ENCODE assay signal across 34 cellular contexts in the genomic region with DNA sequence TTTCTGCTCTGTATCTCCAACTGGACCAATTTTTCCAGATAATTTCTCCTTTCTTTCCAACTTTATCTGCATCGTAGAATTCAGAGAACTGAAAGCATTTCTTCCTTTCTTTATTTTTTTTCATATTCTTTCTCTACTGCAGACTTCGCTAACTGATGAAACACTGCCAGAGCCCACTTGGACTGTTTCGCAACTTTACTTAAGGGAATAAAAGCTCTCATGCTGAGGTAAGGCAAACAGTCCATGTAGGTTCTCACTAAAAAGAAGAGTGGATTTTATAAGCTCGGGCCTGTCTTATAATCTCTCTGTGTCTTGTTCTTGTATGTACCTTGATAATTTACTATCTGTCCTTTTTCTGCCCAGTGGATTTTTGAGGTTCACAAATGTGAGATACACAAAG.
"Had no signal": no experiment of that assay in that cellular context is flagged by ENCODE, and none has a peak within 500 bp of the region (broad histone marks: within the 10 kb centered on the region; RNA-seq: fewer than 3 reads in every experiment).

No MANE protein-coding gene starts in this region.

- H3K9me3 Mint-ChIP-seq: activated naive CD8-positive, alpha-beta T cell treated with anti-CD3 and anti-CD28 coated beads, Interleukin-2, amount 10 ng/mL, durations not matched to agents 7 days and 5 days; activated T-helper 1 cell treated with anti-CD3 and anti-CD28 coated beads, Interleukin-12 subunit alpha, Interleukin-12 subunit beta, Interleukin-2, Interleukin-4 antibody, amounts not matched to agents 30 ng/mL and 10 ng/mL and 1 ng/mL, durations not matched to agents 14 hours and 24 hours and 36 hours; T-helper 1 cell treated with Interleukin-12 subunit alpha and Interleukin-12 subunit beta and Interleukin-4 antibody, amounts not matched to agents 30 μg/mL and 1 μg/mL, for 36 hours had no signal

- H3K4me3 Mint-ChIP-seq: activated naive CD4-positive, alpha-beta T cell treated with anti-CD3 and anti-CD28 coated beads, Interleukin-2, amount 10 ng/mL, durations not matched to agents 7 days and 5 days; activated naive CD8-positive, alpha-beta T cell treated with anti-CD3 and anti-CD28 coated beads, Interleukin-2, amount 10 ng/mL, durations not matched to agents 7 days and 5 days; activated T-helper 1 cell treated with anti-CD3 and anti-CD28 coated beads, Interleukin-12 subunit alpha, Interleukin-12 subunit beta, Interleukin-2, Interleukin-4 antibody, amounts not matched to agents 30 ng/mL and 10 ng/mL and 1 ng/mL, durations not matched to agents 14 hours and 24 hours and 36 hours; brain; naive thymus-derived CD8-positive, alpha-beta T cell; neural progenitor cell; stimulated activated memory B cell treated with anti-CD40 and anti-IgM and Interleukin-4, amounts not matched to agents 10 μg/mL and 1 μg/mL and 100 μg/mL, for 72 hours; stimulated activated naive CD8-positive, alpha-beta T cell treated with anti-CD3 and anti-CD28 coated beads, Interleukin-15, amount 100 ng/mL, for 72 hours; T-helper 1 cell treated with Interleukin-12 subunit alpha and Interleukin-12 subunit beta and Interleukin-4 antibody, amounts not matched to agents 30 μg/mL and 1 μg/mL, for 36 hours had no signal

- H3K36me3 ChIP-seq: ascending aorta, cardiac muscle cell, gastrocnemius medialis, neural progenitor cell, transverse colon, WERI-Rb-1 had no signal

- H3K27me3 Mint-ChIP-seq: activated naive CD4-positive, alpha-beta T cell treated with anti-CD3 and anti-CD28 coated beads, Interleukin-2, amount 10 ng/mL, durations not matched to agents 7 days and 5 days; activated naive CD8-positive, alpha-beta T cell treated with anti-CD3 and anti-CD28 coated beads, Interleukin-2, amount 10 ng/mL, durations not matched to agents 7 days and 5 days; naive thymus-derived CD8-positive, alpha-beta T cell; stimulated activated memory B cell treated with anti-CD40 and anti-IgM and Interleukin-4, amounts not matched to agents 10 μg/mL and 1 μg/mL and 100 μg/mL, for 72 hours; stimulated activated naive CD8-positive, alpha-beta T cell treated with anti-CD3 and anti-CD28 coated beads, Interleukin-15, amount 100 ng/mL, for 72 hours had no signal

- H3K27me3 ChIP-seq: ascending aorta, cardiac muscle cell, dorsolateral prefrontal cortex, gastrocnemius medialis, neural progenitor cell, transverse colon had no signal

- H3K27ac Mint-ChIP-seq: activated naive CD4-positive, alpha-beta T cell treated with anti-CD3 and anti-CD28 coated beads, Interleukin-2, amount 10 ng/mL, durations not matched to agents 7 days and 5 days; activated naive CD8-positive, alpha-beta T cell treated with anti-CD3 and anti-CD28 coated beads, Interleukin-2, amount 10 ng/mL, durations not matched to agents 7 days and 5 days; activated T-helper 1 cell treated with anti-CD3 and anti-CD28 coated beads, Interleukin-12 subunit alpha, Interleukin-12 subunit beta, Interleukin-2, Interleukin-4 antibody, amounts not matched to agents 30 ng/mL and 10 ng/mL and 1 ng/mL, durations not matched to agents 14 hours and 24 hours and 36 hours; brain; naive thymus-derived CD8-positive, alpha-beta T cell; neural progenitor cell; stimulated activated memory B cell treated with anti-CD40 and anti-IgM and Interleukin-4, amounts not matched to agents 10 μg/mL and 1 μg/mL and 100 μg/mL, for 72 hours; stimulated activated naive CD8-positive, alpha-beta T cell treated with anti-CD3 and anti-CD28 coated beads, Interleukin-15, amount 100 ng/mL, for 72 hours; T-helper 1 cell treated with Interleukin-12 subunit alpha and Interleukin-12 subunit beta and Interleukin-4 antibody, amounts not matched to agents 30 μg/mL and 1 μg/mL, for 36 hours had no signal

- H3K4me1 ChIP-seq: ascending aorta, gastrocnemius medialis, neural progenitor cell, transverse colon had no signal

- H3K36me3 Mint-ChIP-seq: activated naive CD4-positive, alpha-beta T cell treated with anti-CD3 and anti-CD28 coated beads, Interleukin-2, amount 10 ng/mL, durations not matched to agents 7 days and 5 days; activated naive CD8-positive, alpha-beta T cell treated with anti-CD3 and anti-CD28 coated beads, Interleukin-2, amount 10 ng/mL, durations not matched to agents 7 days and 5 days; brain; naive thymus-derived CD8-positive, alpha-beta T cell; neural progenitor cell; stimulated activated memory B cell treated with anti-CD40 and anti-IgM and Interleukin-4, amounts not matched to agents 10 μg/mL and 1 μg/mL and 100 μg/mL, for 72 hours had no signal

- H3K4me1 Mint-ChIP-seq: activated naive CD4-positive, alpha-beta T cell treated with anti-CD3 and anti-CD28 coated beads, Interleukin-2, amount 10 ng/mL, durations not matched to agents 7 days and 5 days; activated naive CD8-positive, alpha-beta T cell treated with anti-CD3 and anti-CD28 coated beads, Interleukin-2, amount 10 ng/mL, durations not matched to agents 7 days and 5 days; brain; naive thymus-derived CD8-positive, alpha-beta T cell; neural progenitor cell; stimulated activated memory B cell treated with anti-CD40 and anti-IgM and Interleukin-4, amounts not matched to agents 10 μg/mL and 1 μg/mL and 100 μg/mL, for 72 hours; stimulated activated naive CD8-positive, alpha-beta T cell treated with anti-CD3 and anti-CD28 coated beads, Interleukin-15, amount 100 ng/mL, for 72 hours had no signal

- H3K4me3 ChIP-seq: cardiac muscle cell, coronary artery, dorsolateral prefrontal cortex, gastrocnemius medialis, neural progenitor cell, smooth muscle cell, transverse colon had no signal

- ATAC-seq: activated CD4-positive, CD25-positive, alpha-beta regulatory T cell treated with anti-CD3 and anti-CD28 coated beads, Interleukin-2, amount 50 U/mL, for 24 hours; gastrocnemius medialis; left ventricle myocardium superior; naive thymus-derived CD8-positive, alpha-beta T cell; stimulated activated memory B cell treated with anti-CD40 and anti-IgM and Interleukin-4, amounts not matched to agents 10 μg/mL and 1 μg/mL and 100 μg/mL, for 72 hours; stimulated activated naive CD8-positive, alpha-beta T cell treated with anti-CD3 and anti-CD28 coated beads, Interleukin-15, amount 100 ng/mL, for 72 hours had no signal

- DNase-seq: activated CD4-positive, alpha-beta T cell treated with anti-CD3 and anti-CD28 coated beads for 48 hours; activated CD4-positive, alpha-beta T cell treated with anti-CD3 and anti-CD28 coated beads, Interleukin-2, amount 50 U/mL, for 48 hours; activated CD8-positive, alpha-beta memory T cell treated with anti-CD3 and anti-CD28 coated beads for 24 hours; activated effector memory CD4-positive, alpha-beta T cell treated with anti-CD3 and anti-CD28 coated beads, Interleukin-2, amount 50 U/mL, for 16 hours; activated naive CD4-positive, alpha-beta T cell treated with anti-CD3 and anti-CD28 coated beads, Interleukin-2, amount 10 ng/mL, durations not matched to agents 7 days and 5 days; activated naive CD8-positive, alpha-beta T cell treated with anti-CD3 and anti-CD28 coated beads, Interleukin-2, amount 10 ng/mL, durations not matched to agents 7 days and 5 days; activated T-cell treated with anti-CD3 and anti-CD28 coated beads, Interleukin-2, amount 50 U/mL, for 1 hour; dorsolateral prefrontal cortex; effector memory CD4-positive, alpha-beta T cell; erythroblast; gastrocnemius medialis; glutamatergic neuron; islet precursor cell; left ventricle myocardium superior; midbrain; naive thymus-derived CD8-positive, alpha-beta T cell; occipital lobe; stimulated activated CD4-positive, alpha-beta T cell treated with anti-CD3 and anti-CD28 coated beads, Interleukin-1b, Interleukin-23, amount 100 ng/mL, for 48 hours; stimulated activated CD4-positive, alpha-beta T cell treated with anti-CD3 and anti-CD28 coated beads, Interleukin-4, amount 100 ng/mL, for 4 hours; stimulated activated CD8-positive, alpha-beta memory T cell treated with anti-CD3 and anti-CD28 coated beads, Interleukin-4, amount 100 ng/mL, for 48 hours; stimulated activated naive CD8-positive, alpha-beta T cell treated with anti-CD3 and anti-CD28 coated beads, Interleukin-15, amount 100 ng/mL, for 72 hours; T-helper 9 cell; transverse colon; WERI-Rb-1 had no signal

- H3K27ac ChIP-seq: ascending aorta, cardiac muscle cell, coronary artery, gastrocnemius medialis, neural progenitor cell, transverse colon, WERI-Rb-1 had no signal

- H3K9me3 ChIP-seq: ascending aorta, gastrocnemius medialis, transverse colon had no signal
